ENCODE assay signal across 1 cellular context in the genomic region with DNA sequence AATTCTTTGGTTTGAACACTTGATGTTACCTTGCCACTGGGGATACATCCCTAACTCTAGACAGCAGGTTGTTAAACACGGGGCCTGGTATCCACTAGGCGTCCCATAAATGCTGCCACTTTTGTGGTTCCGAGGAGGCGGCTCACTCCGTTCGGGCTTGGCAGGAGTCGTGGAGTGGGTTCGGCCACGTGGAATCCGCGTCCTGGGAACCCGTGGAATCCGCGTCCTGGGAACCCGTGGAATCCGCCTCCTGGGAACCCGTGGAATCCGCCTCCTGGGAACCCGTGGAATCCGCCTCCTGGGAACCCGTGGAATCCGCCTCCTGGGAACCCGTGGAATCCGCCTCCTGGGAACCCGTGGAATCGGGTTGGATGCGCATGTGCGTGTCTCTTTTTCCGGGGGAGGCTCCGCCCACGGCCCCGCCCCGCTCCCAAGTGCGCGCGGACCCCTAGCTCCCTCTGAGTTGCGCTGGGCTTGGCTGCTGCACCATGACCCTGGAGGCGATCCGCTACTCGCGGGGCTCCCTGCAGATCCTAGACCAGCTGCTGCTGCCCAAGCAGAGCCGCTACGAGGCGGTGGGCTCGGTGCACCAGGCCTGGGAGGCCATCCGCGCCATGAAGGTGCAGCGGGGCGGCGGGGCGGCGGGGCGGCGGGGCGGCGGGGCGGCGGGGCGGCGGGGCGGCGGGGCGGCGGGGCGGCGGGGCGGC.
TF ChIP-seq lines count a peak whose summit lies in the region.

A gene (plus strand): TSS at position 422 of the 707 bp plus-strand sequence. CDS start 67 bp downstream, at position 489.

TF ChIP-seq in K562, 482 proteins besides CTCF, POLR2A, EP300 and RAD21 (continued from another document and continues in another):
- TF ChIP-seq ZBED1 (IDR thresholded peaks at IDR 0.05), result no peak
- TF ChIP-seq LARP7 (IDR thresholded peaks at IDR 0.05), result no peak
- no peak for TF ChIP-seq SOX6 (IDR thresholded peaks at IDR 0.05)
- TF ChIP-seq JUN (IDR thresholded peaks at IDR 0.05; ENCODE audit: borderline replicate concordance, low read depth, low read length), result no peak
- TF ChIP-seq JUN (CRISPR knock-in tag; IDR thresholded peaks at IDR 0.05; ENCODE audit: borderline replicate concordance), result no peak
- no peak for TF ChIP-seq DIDO1 (tag; IDR thresholded peaks at IDR 0.05; ENCODE audit: low read depth)
- TF ChIP-seq ZBTB7A (IDR thresholded peaks at IDR 0.05; ENCODE audit: borderline replicate concordance, control insufficient read depth, low read depth, low read length), result peak; percentile 74
- no peak for TF ChIP-seq CAMTA2 (CRISPR knock-in tag; conservative IDR thresholded peaks at IDR 0.05)
- TF ChIP-seq HDAC3 (IDR thresholded peaks at IDR 0.05; ENCODE audit: borderline replicate concordance, partially characterized antibody), result no peak
- TF ChIP-seq OTX1 (CRISPR knock-in tag; IDR thresholded peaks at IDR 0.05), result no peak
- no peak for TF ChIP-seq MTF1 (CRISPR knock-in tag; IDR thresholded peaks at IDR 0.05; ENCODE audit: borderline replicate concordance)
- TF ChIP-seq PHB (CRISPR knock-in tag; IDR thresholded peaks at IDR 0.05), result no peak
- 0 out of 4 replicates have a peak, but pooled peaks of 1 of the 2 experiments have one; percentile 43 for TF ChIP-seq TEAD1 (CRISPR knock-in tag; IDR thresholded peaks at IDR 0.05)
- no peak for TF ChIP-seq ARID2 (IDR thresholded peaks at IDR 0.05)
- no peak for TF ChIP-seq SREBF1 (IDR thresholded peaks at IDR 0.05; ENCODE audit: borderline replicate concordance, low read depth, low read length)
- peak; percentile 99 for TF ChIP-seq ZKSCAN8 (CRISPR knock-in tag; IDR thresholded peaks at IDR 0.05)
- TF ChIP-seq POLR2B (IDR thresholded peaks at IDR 0.05; ENCODE audit: low read depth, partially characterized antibody), result no peak
- TF ChIP-seq, protein P1, sequence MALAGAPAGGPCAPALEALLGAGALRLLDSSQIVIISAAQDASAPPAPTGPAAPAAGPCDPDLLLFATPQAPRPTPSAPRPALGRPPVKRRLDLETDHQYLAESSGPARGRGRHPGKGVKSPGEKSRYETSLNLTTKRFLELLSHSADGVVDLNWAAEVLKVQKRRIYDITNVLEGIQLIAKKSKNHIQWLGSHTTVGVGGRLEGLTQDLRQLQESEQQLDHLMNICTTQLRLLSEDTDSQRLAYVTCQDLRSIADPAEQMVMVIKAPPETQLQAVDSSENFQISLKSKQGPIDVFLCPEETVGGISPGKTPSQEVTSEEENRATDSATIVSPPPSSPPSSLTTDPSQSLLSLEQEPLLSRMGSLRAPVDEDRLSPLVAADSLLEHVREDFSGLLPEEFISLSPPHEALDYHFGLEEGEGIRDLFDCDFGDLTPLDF (CRISPR knock-in tag; IDR thresholded peaks at IDR 0.05), result no peak
- no peak for TF ChIP-seq MAFK (IDR thresholded peaks at IDR 0.05; ENCODE audit: low read length)
- TF ChIP-seq KDM5B (IDR thresholded peaks at IDR 0.05; ENCODE audit: insufficient replicate concordance, low read depth, low read length), result peak; percentile 59
- TF ChIP-seq MTA3 (IDR thresholded peaks at IDR 0.05; ENCODE audit: borderline replicate concordance), result 0 out of 2 replicates have a peak, but pooled peaks have one; percentile 32
- TF ChIP-seq RBM22 (IDR thresholded peaks at IDR 0.05; ENCODE audit: low read depth, low read length, poor library complexity, severe bottlenecking), result peak; percentile 53
- TF ChIP-seq YY1 (IDR thresholded peaks at IDR 0.05; ENCODE audit: borderline replicate concordance in 1 of 3, control insufficient read depth in 1 of 3, extremely low read depth in 1 of 3, insufficient read depth in 3 of 3, insufficient read length in 1 of 3, insufficient replicate concordance in 2 of 3, low read depth in 1 of 3, low read length in 2 of 3), result peak in 1 of 3 experiments; percentile 12
- TF ChIP-seq, protein P2, sequence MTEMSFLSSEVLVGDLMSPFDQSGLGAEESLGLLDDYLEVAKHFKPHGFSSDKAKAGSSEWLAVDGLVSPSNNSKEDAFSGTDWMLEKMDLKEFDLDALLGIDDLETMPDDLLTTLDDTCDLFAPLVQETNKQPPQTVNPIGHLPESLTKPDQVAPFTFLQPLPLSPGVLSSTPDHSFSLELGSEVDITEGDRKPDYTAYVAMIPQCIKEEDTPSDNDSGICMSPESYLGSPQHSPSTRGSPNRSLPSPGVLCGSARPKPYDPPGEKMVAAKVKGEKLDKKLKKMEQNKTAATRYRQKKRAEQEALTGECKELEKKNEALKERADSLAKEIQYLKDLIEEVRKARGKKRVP (CRISPR knock-in tag; IDR thresholded peaks at IDR 0.05), result no peak
- TF ChIP-seq, protein P3, sequence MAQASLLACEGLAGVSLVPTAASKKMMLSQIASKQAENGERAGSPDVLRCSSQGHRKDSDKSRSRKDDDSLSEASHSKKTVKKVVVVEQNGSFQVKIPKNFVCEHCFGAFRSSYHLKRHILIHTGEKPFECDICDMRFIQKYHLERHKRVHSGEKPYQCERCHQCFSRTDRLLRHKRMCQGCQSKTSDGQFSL (CRISPR knock-in tag; IDR thresholded peaks at IDR 0.05), result no peak
- TF ChIP-seq, protein P3 (tag; IDR thresholded peaks at IDR 0.05), result no peak
- peak; percentile 35; the same call in 1 of the 2 replicates for TF ChIP-seq GABPB1 (CRISPR knock-in tag; IDR thresholded peaks at IDR 0.05)
- TF ChIP-seq, protein P4, sequence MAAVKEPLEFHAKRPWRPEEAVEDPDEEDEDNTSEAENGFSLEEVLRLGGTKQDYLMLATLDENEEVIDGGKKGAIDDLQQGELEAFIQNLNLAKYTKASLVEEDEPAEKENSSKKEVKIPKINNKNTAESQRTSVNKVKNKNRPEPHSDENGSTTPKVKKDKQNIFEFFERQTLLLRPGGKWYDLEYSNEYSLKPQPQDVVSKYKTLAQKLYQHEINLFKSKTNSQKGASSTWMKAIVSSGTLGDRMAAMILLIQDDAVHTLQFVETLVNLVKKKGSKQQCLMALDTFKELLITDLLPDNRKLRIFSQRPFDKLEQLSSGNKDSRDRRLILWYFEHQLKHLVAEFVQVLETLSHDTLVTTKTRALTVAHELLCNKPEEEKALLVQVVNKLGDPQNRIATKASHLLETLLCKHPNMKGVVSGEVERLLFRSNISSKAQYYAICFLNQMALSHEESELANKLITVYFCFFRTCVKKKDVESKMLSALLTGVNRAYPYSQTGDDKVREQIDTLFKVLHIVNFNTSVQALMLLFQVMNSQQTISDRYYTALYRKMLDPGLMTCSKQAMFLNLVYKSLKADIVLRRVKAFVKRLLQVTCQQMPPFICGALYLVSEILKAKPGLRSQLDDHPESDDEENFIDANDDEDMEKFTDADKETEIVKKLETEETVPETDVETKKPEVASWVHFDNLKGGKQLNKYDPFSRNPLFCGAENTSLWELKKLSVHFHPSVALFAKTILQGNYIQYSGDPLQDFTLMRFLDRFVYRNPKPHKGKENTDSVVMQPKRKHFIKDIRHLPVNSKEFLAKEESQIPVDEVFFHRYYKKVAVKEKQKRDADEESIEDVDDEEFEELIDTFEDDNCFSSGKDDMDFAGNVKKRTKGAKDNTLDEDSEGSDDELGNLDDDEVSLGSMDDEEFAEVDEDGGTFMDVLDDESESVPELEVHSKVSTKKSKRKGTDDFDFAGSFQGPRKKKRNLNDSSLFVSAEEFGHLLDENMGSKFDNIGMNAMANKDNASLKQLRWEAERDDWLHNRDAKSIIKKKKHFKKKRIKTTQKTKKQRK (IDR thresholded peaks at IDR 0.05; ENCODE audit: borderline replicate concordance, low read depth, low read length), result no peak
- no peak for TF ChIP-seq RNF2 (IDR thresholded peaks at IDR 0.05)
- no peak for TF ChIP-seq ZNF134 (CRISPR knock-in tag; conservative IDR thresholded peaks at IDR 0.05)
- no peak for TF ChIP-seq MCM7 (IDR thresholded peaks at IDR 0.05)
- TF ChIP-seq SIN3A (IDR thresholded peaks at IDR 0.05; ENCODE audit: borderline replicate concordance in 2 of 2, control insufficient read depth in 1 of 2, low read depth in 2 of 2, low read length in 2 of 2), result peak in 1 of 2 experiments; percentile 79; a peak in 2 of 4 replicates
- TF ChIP-seq ETS2 (tag; IDR thresholded peaks at IDR 0.05; ENCODE audit: borderline replicate concordance, poor library complexity, severe bottlenecking), result no peak
- no peak for TF ChIP-seq MED1 (CRISPR knock-in tag; IDR thresholded peaks at IDR 0.05; ENCODE audit: borderline replicate concordance)
- no peak for TF ChIP-seq ZNF668 (CRISPR knock-in tag; IDR thresholded peaks at IDR 0.05)
- TF ChIP-seq, protein P5, sequence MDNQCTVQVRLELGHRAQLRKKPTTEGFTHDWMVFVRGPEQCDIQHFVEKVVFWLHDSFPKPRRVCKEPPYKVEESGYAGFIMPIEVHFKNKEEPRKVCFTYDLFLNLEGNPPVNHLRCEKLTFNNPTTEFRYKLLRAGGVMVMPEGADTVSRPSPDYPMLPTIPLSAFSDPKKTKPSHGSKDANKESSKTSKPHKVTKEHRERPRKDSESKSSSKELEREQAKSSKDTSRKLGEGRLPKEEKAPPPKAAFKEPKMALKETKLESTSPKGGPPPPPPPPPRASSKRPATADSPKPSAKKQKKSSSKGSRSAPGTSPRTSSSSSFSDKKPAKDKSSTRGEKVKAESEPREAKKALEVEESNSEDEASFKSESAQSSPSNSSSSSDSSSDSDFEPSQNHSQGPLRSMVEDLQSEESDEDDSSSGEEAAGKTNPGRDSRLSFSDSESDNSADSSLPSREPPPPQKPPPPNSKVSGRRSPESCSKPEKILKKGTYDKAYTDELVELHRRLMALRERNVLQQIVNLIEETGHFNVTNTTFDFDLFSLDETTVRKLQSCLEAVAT (IDR thresholded peaks at IDR 0.05), result no peak
- TF ChIP-seq XRCC3 (IDR thresholded peaks at IDR 0.05), result no peak
- no peak for TF ChIP-seq FOXK2 (conservative IDR thresholded peaks at IDR 0.05 in 1 of 2, IDR thresholded peaks at IDR 0.05 in 1 of 2; ENCODE audit: low read depth in 2 of 2)
- no peak for TF ChIP-seq DNMT1 (IDR thresholded peaks at IDR 0.05)
- TF ChIP-seq ZNF717 (CRISPR knock-in tag; IDR thresholded peaks at IDR 0.05), result no peak
- TF ChIP-seq IFI16 (CRISPR knock-in tag; IDR thresholded peaks at IDR 0.05), result no peak
- no peak for TF ChIP-seq KLF13 (tag; IDR thresholded peaks at IDR 0.05; ENCODE audit: borderline replicate concordance, low read depth)
- no peak for TF ChIP-seq GTF2F1 (IDR thresholded peaks at IDR 0.05; ENCODE audit: low read depth, low read length)
- TF ChIP-seq POLR2G (IDR thresholded peaks at IDR 0.05; ENCODE audit: low read depth, low read length), result peak; percentile 85
- TF ChIP-seq ZNF217 (CRISPR knock-in tag; IDR thresholded peaks at IDR 0.05), result no peak
- TF ChIP-seq, protein P6, sequence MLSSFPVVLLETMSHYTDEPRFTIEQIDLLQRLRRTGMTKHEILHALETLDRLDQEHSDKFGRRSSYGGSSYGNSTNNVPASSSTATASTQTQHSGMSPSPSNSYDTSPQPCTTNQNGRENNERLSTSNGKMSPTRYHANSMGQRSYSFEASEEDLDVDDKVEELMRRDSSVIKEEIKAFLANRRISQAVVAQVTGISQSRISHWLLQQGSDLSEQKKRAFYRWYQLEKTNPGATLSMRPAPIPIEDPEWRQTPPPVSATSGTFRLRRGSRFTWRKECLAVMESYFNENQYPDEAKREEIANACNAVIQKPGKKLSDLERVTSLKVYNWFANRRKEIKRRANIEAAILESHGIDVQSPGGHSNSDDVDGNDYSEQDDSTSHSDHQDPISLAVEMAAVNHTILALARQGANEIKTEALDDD (IDR thresholded peaks at IDR 0.05), result no peak
- TF ChIP-seq ZNF263 (CRISPR knock-in tag; IDR thresholded peaks at IDR 0.05; ENCODE audit: borderline replicate concordance), result no peak
- no peak for TF ChIP-seq ZNF143 (CRISPR knock-in tag; IDR thresholded peaks at IDR 0.05)
- TF ChIP-seq ZFPM2 (CRISPR knock-in tag; IDR thresholded peaks at IDR 0.05), result no peak
- no peak for TF ChIP-seq SMAD1 (IDR thresholded peaks at IDR 0.05; ENCODE audit: low read depth, low read length, partially characterized antibody)
- TF ChIP-seq, protein P7, sequence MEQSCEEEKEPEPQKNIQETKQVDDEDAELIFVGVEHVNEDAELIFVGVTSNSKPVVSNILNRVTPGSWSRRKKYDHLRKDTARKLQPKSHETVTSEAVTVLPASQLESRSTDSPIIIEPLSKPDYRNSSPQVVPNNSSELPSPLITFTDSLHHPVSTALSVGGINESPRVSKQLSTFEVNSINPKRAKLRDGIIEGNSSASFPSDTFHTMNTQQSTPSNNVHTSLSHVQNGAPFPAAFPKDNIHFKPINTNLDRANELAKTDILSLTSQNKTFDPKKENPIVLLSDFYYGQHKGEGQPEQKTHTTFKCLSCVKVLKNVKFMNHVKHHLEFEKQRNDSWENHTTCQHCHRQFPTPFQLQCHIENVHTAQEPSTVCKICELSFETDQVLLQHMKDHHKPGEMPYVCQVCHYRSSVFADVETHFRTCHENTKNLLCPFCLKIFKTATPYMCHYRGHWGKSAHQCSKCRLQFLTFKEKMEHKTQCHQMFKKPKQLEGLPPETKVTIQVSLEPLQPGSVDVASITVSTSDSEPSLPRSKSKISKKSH (CRISPR knock-in tag; IDR thresholded peaks at IDR 0.05), result no peak
- TF ChIP-seq PURB (CRISPR knock-in tag; IDR thresholded peaks at IDR 0.05; ENCODE audit: low read depth), result no peak
- TF ChIP-seq SMC3 (conservative IDR thresholded peaks at IDR 0.05; ENCODE audit: insufficient read depth, low read depth, low read length), result no peak
- peak; percentile 74 for TF ChIP-seq RBFOX2 (IDR thresholded peaks at IDR 0.05; ENCODE audit: low read depth, low read length)
- no peak for TF ChIP-seq FUS (optimal IDR thresholded peaks at IDR 0.05; ENCODE audit: low read depth, low read length)
- peak; percentile 94 to 95 for TF ChIP-seq NRF1 (conservative IDR thresholded peaks at IDR 0.05 in 1 of 2, IDR thresholded peaks at IDR 0.05 in 1 of 2)
- peak; percentile 80; the same call in 1 of the 2 replicates for TF ChIP-seq FOXK1 (CRISPR knock-in tag; IDR thresholded peaks at IDR 0.05; ENCODE audit: borderline replicate concordance)
- peak; percentile 50; the same call in 1 of the 2 replicates for TF ChIP-seq POLR2AphosphoS5 (IDR thresholded peaks at IDR 0.05; ENCODE audit: control insufficient read depth, insufficient read depth, low read depth, low read length)
- no peak for TF ChIP-seq NR2C2 (CRISPR knock-in tag; IDR thresholded peaks at IDR 0.05)
- peak; percentile 5; the same call in 1 of the 2 replicates for TF ChIP-seq NR2C2 (tag; IDR thresholded peaks at IDR 0.05)
- TF ChIP-seq, protein P8, sequence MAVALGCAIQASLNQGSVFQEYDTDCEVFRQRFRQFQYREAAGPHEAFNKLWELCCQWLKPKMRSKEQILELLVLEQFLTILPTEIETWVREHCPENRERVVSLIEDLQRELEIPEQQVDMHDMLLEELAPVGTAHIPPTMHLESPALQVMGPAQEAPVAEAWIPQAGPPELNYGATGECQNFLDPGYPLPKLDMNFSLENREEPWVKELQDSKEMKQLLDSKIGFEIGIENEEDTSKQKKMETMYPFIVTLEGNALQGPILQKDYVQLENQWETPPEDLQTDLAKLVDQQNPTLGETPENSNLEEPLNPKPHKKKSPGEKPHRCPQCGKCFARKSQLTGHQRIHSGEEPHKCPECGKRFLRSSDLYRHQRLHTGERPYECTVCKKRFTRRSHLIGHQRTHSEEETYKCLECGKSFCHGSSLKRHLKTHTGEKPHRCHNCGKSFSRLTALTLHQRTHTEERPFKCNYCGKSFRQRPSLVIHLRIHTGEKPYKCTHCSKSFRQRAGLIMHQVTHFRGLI (CRISPR knock-in tag; IDR thresholded peaks at IDR 0.05), result no peak
- TF ChIP-seq NCOA6 (IDR thresholded peaks at IDR 0.05), result no peak
- no peak for TF ChIP-seq CREB1 (IDR thresholded peaks at IDR 0.05)
- 0 out of 2 replicates have a peak, but pooled peaks have one; percentile 13 for TF ChIP-seq CREB1 (CRISPR knock-in tag; IDR thresholded peaks at IDR 0.05)
